Comparison of ENCODE assay signal across 8 cellular contexts in genomic region chr11:101436511-101437142, GRCh38.
A peak's percentile ranks its signal among the peaks of the same experiment; 100 is the strongest.
DNase-seq lines count a peak whose midpoint lies in the region; ATAC-seq and TF ChIP-seq lines count a peak whose summit lies in the region.

No MANE protein-coding gene starts in this region.

- H3K9me3 Mint-ChIP-seq in natural killer cell, result peaks cover 7 to 8% of the 10 kb centered on the region in 2 donors

- ATAC-seq in upper lobe of left lung (ENCODE audit: low FRiP score in 2 of 2) (peak in 1 of 2 donors; percentile 37), natural killer cell (no peak)

- H3K4me3 ChIP-seq in hepatocyte (no peak overlapping the region), upper lobe of left lung (no peak overlapping the region)

- no peak overlapping the region for H3K27ac ChIP-seq in hepatocyte
- no peak overlapping the region for H3K27ac ChIP-seq in upper lobe of left lung

- no peaks in the 10 kb centered on the region for H3K9me3 ChIP-seq in hepatocyte (ENCODE audit: low read depth)
- no peaks in the 10 kb centered on the region for H3K9me3 ChIP-seq in upper lobe of left lung

- no peaks in the 10 kb centered on the region for H3K9me2 ChIP-seq in hepatocyte (replicated peaks; ENCODE audit: insufficient read depth)

- intact Hi-C loops in natural killer cell (cut with micrococcal nuclease), result no loop called here

- TF ChIP-seq CTCF in hepatocyte (IDR thresholded peaks at IDR 0.05; ENCODE audit: poor library complexity), result peak; percentile 75
- peak in 5 of 6 experiments; percentile 31 to 48 (median 47) for TF ChIP-seq CTCF in upper lobe of left lung (IDR thresholded peaks at IDR 0.05)
- no peak for TF ChIP-seq CTCF in natural killer cell (IDR thresholded peaks at IDR 0.05)

- H3K79me2 ChIP-seq in hepatocyte, result no peaks in the 10 kb centered on the region

- TF ChIP-seq EP300 in upper lobe of left lung (IDR thresholded peaks at IDR 0.05), result no peak

- WGBS in hepatocyte (ENCODE audit: low lambda C conversion rate, missing lambda C conversion rate), result 63% methylated on average over 3 of the region's 3 CpGs
- 64 to 66% methylated on average over 3 of the region's 3 CpGs for WGBS in upper lobe of left lung, 2 donors

- H3K4me1 Mint-ChIP-seq in natural killer cell, result no peaks in the 10 kb centered on the region

- H3K27me3 ChIP-seq in hepatocyte, result no peaks in the 10 kb centered on the region
- no peaks in the 10 kb centered on the region for H3K27me3 ChIP-seq in upper lobe of left lung

- TF ChIP-seq POLR2A in upper lobe of left lung (IDR thresholded peaks at IDR 0.05), result no peak

- H3K4me3 Mint-ChIP-seq in natural killer cell, result no peak overlapping the region

- H3K27me3 Mint-ChIP-seq in natural killer cell (ENCODE audit: low read depth in 2 of 2), result no peaks in the 10 kb centered on the region

- no peak overlapping the region for H2AFZ ChIP-seq in hepatocyte

- H3K36me3 ChIP-seq in hepatocyte (replicated peaks; ENCODE audit: insufficient read depth, low read depth), result no peaks in the 10 kb centered on the region
- H3K36me3 ChIP-seq in upper lobe of left lung, result no peaks in the 10 kb centered on the region

- H4K20me1 ChIP-seq in hepatocyte (ENCODE audit: insufficient read depth, poor library complexity, severe bottlenecking), result no peaks in the 10 kb centered on the region

- H3K27ac Mint-ChIP-seq in natural killer cell, result no peak overlapping the region

- H3K36me3 Mint-ChIP-seq in natural killer cell, result no peaks in the 10 kb centered on the region

- no peak overlapping the region for H3K4me2 ChIP-seq in hepatocyte

- peak; percentile 2 to 5 for DNase-seq in activated CD4-positive, alpha-beta T cell treated with anti-CD3 and anti-CD28 coated beads, Interleukin-2, amount 50 U/mL, for 48 hours
- DNase-seq in activated CD4-positive, alpha-beta T cell treated with anti-CD3 and anti-CD28 coated beads for 1 hour, result no peak
- DNase-seq in KG1 (lab: John Stamatoyannopoulos, UW), result peak; percentile 3
- peak; percentile 44 for DNase-seq in SW480 (ENCODE audit: low spot score)
- peak; percentile 74 for DNase-seq in hepatocyte (ENCODE audit: low spot score)
- no peak for DNase-seq in upper lobe of left lung
- no peak for DNase-seq in epidermal melanocyte (ENCODE audit: insufficient read length, low spot score)
- DNase-seq in natural killer cell, result no peak

- no peaks in the 10 kb centered on the region for H3K4me1 ChIP-seq in hepatocyte (ENCODE audit: insufficient read depth)
- peaks cover 0 to 7% (median 5%) of the 10 kb centered on the region in 4 donors for H3K4me1 ChIP-seq in upper lobe of left lung

Comparison
In these comparisons a context has a peak if more than half of its experiments do, and no peak if none do; other contexts are left out.
1. DNase-seq: peak in activated CD4-positive, alpha-beta T cell treated with anti-CD3 and anti-CD28 coated beads, Interleukin-2, amount 50 U/mL, for 48 hours (2 of 2), KG1 (single experiment), SW480 (single experiment) and hepatocyte (single experiment); none in activated CD4-positive, alpha-beta T cell treated with anti-CD3 and anti-CD28 coated beads for 1 hour (single experiment), upper lobe of left lung (0 of 2), epidermal melanocyte (single experiment) and natural killer cell (single experiment).